ENCODE assay signal across 14 cellular contexts in genomic region chr17:8611135-8611534, GRCh38. TPM values are rescaled to one million over a fixed set of nuclear protein-coding genes. Genes with fewer than 3 reads are reported as not detected.
DNase-seq lines count a peak whose midpoint lies in the region; ATAC-seq and TF ChIP-seq lines count a peak whose summit lies in the region.
"Had no signal": no experiment of that assay in that cellular context is flagged by ENCODE, and none has a peak within 500 bp of the region (broad histone marks: within the 10 kb centered on the region; RNA-seq: fewer than 3 reads in every experiment).

No MANE protein-coding gene starts in this region.

- CTCF ChIA-PET in MCF 10A (lab: Yijun Ruan, JAX) = interaction anchor here (0.6 to 1.3 kb wide), 5 partner anchors 9 to 197 kb away, joined by 3 to 4 read pairs (median 3); no protein-coding TSS in a partner anchor

- no peaks in the 10 kb centered on the region for H3K27me3 Mint-ChIP-seq in MCF 10A (ENCODE audit: insufficient read depth, unreplicated experiment)

- H3K27ac ChIP-seq in right atrium auricular region = peak overlapping the region; percentile 61 to 71
- H3K27ac ChIP-seq in skeletal muscle tissue (ENCODE audit: low read depth, low read length) = peak overlapping the region; percentile 43
- H3K27ac ChIP-seq: foreskin keratinocyte had no signal

- intact Hi-C loops in MCF 10A (cut with micrococcal nuclease) = no loop called here

- H3K27me3 ChIP-seq in right atrium auricular region (no peaks in the 10 kb centered on the region), skeletal muscle tissue (ENCODE audit: control insufficient read depth in 3 of 3, insufficient read depth in 3 of 3, low read length in 3 of 3) (no peaks in the 10 kb centered on the region)
- H3K27me3 ChIP-seq: foreskin keratinocyte had no signal

- H3K36me3 ChIP-seq in right atrium auricular region = no peaks in the 10 kb centered on the region
- no peaks in the 10 kb centered on the region for H3K36me3 ChIP-seq in skeletal muscle tissue (ENCODE audit: control insufficient read depth in 3 of 3, insufficient read depth in 3 of 3, low read length in 3 of 3)

- H3K27ac Mint-ChIP-seq in MCF 10A (ENCODE audit: low read depth, unreplicated experiment) = peak overlapping the region; percentile 97
- H3K27ac Mint-ChIP-seq: CD8-positive, alpha-beta T cell; stimulated activated effector memory CD8-positive, alpha-beta T cell treated with anti-CD3 and anti-CD28 coated beads, Interleukin-12 subunit alpha, Interleukin-12 subunit beta, amount 100 ng/mL, for 72 hours had no signal

- H3K4me3 ChIP-seq in right atrium auricular region (peak overlapping the region in 1 of 2 donors; percentile 29), skeletal muscle tissue (ENCODE audit: low read length in 3 of 3) (peak overlapping the region in 2 of 3 donors; percentile 45 to 55)

- H3K9me3 Mint-ChIP-seq in MCF 10A (ENCODE audit: unreplicated experiment) = no peaks in the 10 kb centered on the region
- H3K9me3 Mint-ChIP-seq: stimulated activated effector memory CD8-positive, alpha-beta T cell treated with anti-CD3 and anti-CD28 coated beads, Interleukin-12 subunit alpha, Interleukin-12 subunit beta, amount 100 ng/mL, for 72 hours had no signal

- peak overlapping the region; percentile 33 for H3K4me3 Mint-ChIP-seq in MCF 10A (ENCODE audit: unreplicated experiment)
- H3K4me3 Mint-ChIP-seq: CD8-positive, alpha-beta T cell; stimulated activated effector memory CD8-positive, alpha-beta T cell treated with anti-CD3 and anti-CD28 coated beads, Interleukin-12 subunit alpha, Interleukin-12 subunit beta, amount 100 ng/mL, for 72 hours had no signal

- peaks cover 21% of the 10 kb centered on the region for H3K4me1 Mint-ChIP-seq in MCF 10A (ENCODE audit: insufficient read depth, unreplicated experiment)
- H3K4me1 Mint-ChIP-seq: stimulated activated effector memory CD8-positive, alpha-beta T cell treated with anti-CD3 and anti-CD28 coated beads, Interleukin-12 subunit alpha, Interleukin-12 subunit beta, amount 100 ng/mL, for 72 hours had no signal

- peaks cover 4% of the 10 kb centered on the region for H3K36me3 Mint-ChIP-seq in MCF 10A (ENCODE audit: insufficient read depth, unreplicated experiment)
- H3K36me3 Mint-ChIP-seq: CD8-positive, alpha-beta T cell; stimulated activated effector memory CD8-positive, alpha-beta T cell treated with anti-CD3 and anti-CD28 coated beads, Interleukin-12 subunit alpha, Interleukin-12 subunit beta, amount 100 ng/mL, for 72 hours had no signal

- ATAC-seq in HG03135 (IDR thresholded peaks at IDR 0.05; ENCODE audit: unreplicated experiment) = no peak
- ATAC-seq: CD8-positive, alpha-beta T cell; foreskin keratinocyte; stimulated activated effector memory CD8-positive, alpha-beta T cell treated with anti-CD3 and anti-CD28 coated beads, Interleukin-12 subunit alpha, Interleukin-12 subunit beta, amount 100 ng/mL, for 72 hours had no signal

- H3K9me3 ChIP-seq in right atrium auricular region (peaks cover 0 to 5% of the 10 kb centered on the region in 2 donors), skeletal muscle tissue (ENCODE audit: control insufficient read depth in 3 of 3, low read length in 3 of 3) (no peaks in the 10 kb centered on the region)

- DNase-seq in GM04503 (ENCODE audit: low read depth) (peak; percentile 68), MCF 10A (ENCODE audit: unreplicated experiment) (peak; percentile 66), right atrium auricular region (ENCODE audit: low spot score) (no peak), A172 (ENCODE audit: low spot score) (no peak)
- no peak for DNase-seq in activated CD4-positive, alpha-beta T cell treated with anti-CD3 and anti-CD28 coated beads for 1 hour
- DNase-seq in stimulated activated CD4-positive, alpha-beta T cell treated with anti-CD3 and anti-CD28 coated beads, Interleukin-12 subunit alpha, Interleukin-12 subunit beta, amount 100 ng/mL, for 4 hours = no peak
- DNase-seq: activated CD4-positive, alpha-beta T cell treated with anti-CD3 and anti-CD28 coated beads, Interleukin-2, amount 50 U/mL, for 48 hours; activated gamma-delta T cell; caudate nucleus; CD8-positive, alpha-beta T cell; foreskin keratinocyte had no signal

- peaks cover 0 to 52% of the 10 kb centered on the region in 2 donors for H3K4me1 ChIP-seq in right atrium auricular region
- peaks cover 4 to 12% (median 12%) of the 10 kb centered on the region in 3 donors for H3K4me1 ChIP-seq in skeletal muscle tissue (ENCODE audit: control insufficient read depth in 3 of 3, insufficient read depth in 3 of 3, low read length in 3 of 3)
- H3K4me1 ChIP-seq: foreskin keratinocyte had no signal

- no TSS peak for BruUV-seq in MCF 10A (replicated peaks; lab: Mats Ljungman, UMichigan)

- TF ChIP-seq CTCF in MCF 10A (IDR thresholded peaks at IDR 0.05; ENCODE audit: unreplicated experiment) (no peak), right atrium auricular region (IDR thresholded peaks at IDR 0.05) (no peak)

- POLR2A ChIA-PET in MCF 10A (lab: Yijun Ruan, JAX) = interaction anchor here (0.5 to 1.8 kb wide), 10 partner anchors 18 to 1176 kb away, joined by 3 to 7 read pairs (median 3); partner anchors contain the start of genes MYH10 and TMEM102

- H3K9ac ChIP-seq in skeletal muscle tissue (ENCODE audit: low read depth in 1 of 3, low read length in 3 of 3) = no peak overlapping the region

RNA-seq across cellular contexts. Expression of gene MYH10, which starts 19.4 kb away (rescaled TPM):
- total RNA-seq in MCF 10A (2022) (43.0 and 43.4 TPM in 2 replicates), right atrium auricular region (10 to 100 TPM; 48.9 to 49.1 TPM), skeletal muscle tissue (72.0 TPM)
- 47.1 and 72.1 TPM in 2 replicates for total RNA-seq in A172 (2014; rRNA removed; shearing (Covaris generic))

Comparison
In these comparisons a context has a peak if more than half of its experiments do, and no peak if none do; other contexts are left out.
1. DNase-seq: peak in GM04503 (single experiment) and MCF 10A (single experiment); none in right atrium auricular region (single experiment), activated CD4-positive, alpha-beta T cell treated with anti-CD3 and anti-CD28 coated beads for 1 hour (single experiment), stimulated activated CD4-positive, alpha-beta T cell treated with anti-CD3 and anti-CD28 coated beads, Interleukin-12 subunit alpha, Interleukin-12 subunit beta, amount 100 ng/mL, for 4 hours (single experiment) and A172 (single experiment).